Comparison of ENCODE assay signal across 9 cellular contexts in the genomic region with DNA sequence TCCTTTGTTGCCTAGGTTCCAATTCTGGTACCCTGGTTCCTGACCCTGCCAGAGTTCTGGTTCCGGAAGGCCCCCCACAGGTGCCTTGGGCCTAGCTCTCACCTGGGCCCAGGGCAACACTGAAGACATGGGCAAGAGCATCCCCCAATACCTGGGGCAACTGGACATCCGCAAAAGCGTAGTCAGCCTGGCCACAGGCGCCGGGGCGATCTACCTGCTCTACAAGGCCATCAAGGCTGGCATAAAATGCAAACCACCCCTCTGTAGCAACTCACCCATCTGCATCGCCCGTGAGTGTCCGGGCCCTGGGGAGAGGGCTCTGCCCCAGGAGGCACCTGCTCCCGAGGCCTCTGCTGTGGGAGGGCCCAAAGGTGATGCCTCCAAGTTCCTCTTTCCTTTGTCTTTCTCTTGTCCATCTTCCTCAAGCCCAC. TPM values are rescaled to one million over a fixed set of nuclear protein-coding genes. Genes with fewer than 3 reads are reported as not detected.
DNase-seq lines count a peak whose midpoint lies in the region; ATAC-seq and TF ChIP-seq lines count a peak whose summit lies in the region.
"Had no signal": no experiment of that assay in that cellular context is flagged by ENCODE, and none has a peak within 500 bp of the region (broad histone marks: within the 10 kb centered on the region; RNA-seq: fewer than 3 reads in every experiment).

A gene with protein sequence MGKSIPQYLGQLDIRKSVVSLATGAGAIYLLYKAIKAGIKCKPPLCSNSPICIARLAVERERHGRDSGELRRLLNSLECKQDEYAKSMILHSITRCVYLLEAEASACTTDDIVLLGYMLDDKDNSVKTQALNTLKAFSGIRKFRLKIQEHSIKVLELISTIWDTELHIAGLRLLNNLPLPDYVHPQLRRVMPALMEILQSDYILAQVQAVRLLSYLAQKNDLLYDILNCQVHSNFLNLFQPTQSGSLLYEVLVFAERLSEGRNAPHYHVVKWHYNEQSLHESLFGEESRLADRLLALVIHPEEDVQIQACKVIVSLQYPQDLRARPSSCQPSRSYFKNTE (plus strand): TSS at position 51 of the 431 bp plus-strand sequence. CDS start 77 bp downstream, at position 128.

- no peak within 1 kb of the TSS for H3K27ac ChIP-seq in right cardiac atrium (ENCODE audit: low read length)
- H3K27ac ChIP-seq in WERI-Rb-1 = peak within 1 kb of the TSS; percentile 25
- peak within 1 kb of the TSS; percentile 41 for H3K27ac ChIP-seq in naive thymus-derived CD4-positive, alpha-beta T cell (ENCODE audit: low read depth, low read length)

- no peaks in the 10 kb centered on the region for H3K27me3 Mint-ChIP-seq in naive thymus-derived CD4-positive, alpha-beta T cell
- no peaks in the 10 kb centered on the region for H3K27me3 Mint-ChIP-seq in type B pancreatic cell

- no peak within 1 kb of the TSS for H3K4me3 ChIP-seq in right cardiac atrium (ENCODE audit: low read length)
- no peak within 1 kb of the TSS for H3K4me3 ChIP-seq in WERI-Rb-1 (ENCODE audit: low read depth, low read length)
- peak within 1 kb of the TSS; percentile 10 for H3K4me3 ChIP-seq in naive thymus-derived CD4-positive, alpha-beta T cell (ENCODE audit: low read length)
- H3K4me3 ChIP-seq: MG63 had no signal

- no peak for TF ChIP-seq CTCF in WERI-Rb-1 (IDR thresholded peaks at IDR 0.05; ENCODE audit: low read depth, low read length)
- no peak for TF ChIP-seq CTCF in type B pancreatic cell (conservative IDR thresholded peaks at IDR 0.05)

- intact Hi-C loops in right cardiac atrium (cut with DNase I) = loop anchor here (1.0 to 5.0 kb wide), 6 partner anchors 152 to 215 kb away; no protein-coding TSS in a partner anchor
- intact Hi-C loops in Right ventricle myocardium inferior (cut with DNase I) = loop anchor here (1.0 to 5.0 kb wide), 3 partner anchors 153 to 395 kb away; a partner anchor contains a TSS
- intact Hi-C loops in naive thymus-derived CD4-positive, alpha-beta T cell (cut with micrococcal nuclease) = loop anchor here (1.0 to 10.0 kb wide), 17 partner anchors 21 to 624 kb away; a partner anchor contains a TSS

- DNase-seq in right cardiac atrium = peak in 2 of 3 donors; percentile 37 to 43
- no peak for DNase-seq in Right ventricle myocardium inferior (ENCODE audit: missing footprints)
- DNase-seq in WERI-Rb-1 = no peak
- no peak for DNase-seq in naive thymus-derived CD4-positive, alpha-beta T cell
- no peak for DNase-seq in type B pancreatic cell (ENCODE audit: extremely low spot score, unreplicated experiment)
- no peak for DNase-seq in Kasumi-1 (lab: John Stamatoyannopoulos, UW)

- peaks cover 23 to 56% (median 48%) of the 10 kb centered on the region in 7 donors for H3K4me1 Mint-ChIP-seq in naive thymus-derived CD4-positive, alpha-beta T cell
- H3K4me1 Mint-ChIP-seq in type B pancreatic cell (ENCODE audit: unreplicated experiment) = peaks cover 24% of the 10 kb centered on the region

- 93% methylated on average over 10 of the region's 10 CpGs for WGBS in right cardiac atrium

- no peaks in the 10 kb centered on the region for H3K9me3 Mint-ChIP-seq in naive thymus-derived CD4-positive, alpha-beta T cell
- no peaks in the 10 kb centered on the region for H3K9me3 Mint-ChIP-seq in type B pancreatic cell

- H3K9me3 ChIP-seq in right cardiac atrium (ENCODE audit: control insufficient read depth, low read length) (no peaks in the 10 kb centered on the region), WERI-Rb-1 (ENCODE audit: severe bottlenecking) (no peaks in the 10 kb centered on the region)
- no peaks in the 10 kb centered on the region for H3K9me3 ChIP-seq in naive thymus-derived CD4-positive, alpha-beta T cell (ENCODE audit: control insufficient read depth in 2 of 3, low read length in 3 of 3)
- H3K9me3 ChIP-seq: MG63 had no signal

- no peaks in the 10 kb centered on the region for H3K36me3 Mint-ChIP-seq in naive thymus-derived CD4-positive, alpha-beta T cell
- no peaks in the 10 kb centered on the region for H3K36me3 Mint-ChIP-seq in type B pancreatic cell

- H3K27me3 ChIP-seq in right cardiac atrium (ENCODE audit: control insufficient read depth, insufficient read depth) (no peaks in the 10 kb centered on the region), WERI-Rb-1 (ENCODE audit: insufficient read depth, low read depth, severe bottlenecking) (no peaks in the 10 kb centered on the region)
- H3K27me3 ChIP-seq in naive thymus-derived CD4-positive, alpha-beta T cell (ENCODE audit: control insufficient read depth in 2 of 2, insufficient read depth in 2 of 2, low read length in 2 of 2) = no peaks in the 10 kb centered on the region
- H3K27me3 ChIP-seq: MG63 had no signal

- H3K36me3 ChIP-seq in WERI-Rb-1 = no peaks in the 10 kb centered on the region
- H3K36me3 ChIP-seq in naive thymus-derived CD4-positive, alpha-beta T cell (ENCODE audit: control insufficient read depth in 2 of 3, insufficient read depth in 3 of 3, low read length in 3 of 3) = no peaks in the 10 kb centered on the region
- H3K36me3 ChIP-seq: MG63 had no signal

- ATAC-seq in right cardiac atrium (peak in 1 of 2 donors; percentile 0), Right ventricle myocardium inferior (no peak), GM18867 (IDR thresholded peaks at IDR 0.05; ENCODE audit: unreplicated experiment) (no peak), HG03521 (IDR thresholded peaks at IDR 0.05; ENCODE audit: unreplicated experiment) (no peak)
- no peak for ATAC-seq in naive thymus-derived CD4-positive, alpha-beta T cell

- CTCF ChIA-PET in naive thymus-derived CD4-positive, alpha-beta T cell (lab: Charles Lee) = interaction anchor here (0.6 to 10.0 kb wide), 55 partner anchors 10 to 443 kb away, joined by 3 to 193 read pairs (median 7); a partner anchor contains a TSS

- H3K4me3 Mint-ChIP-seq in naive thymus-derived CD4-positive, alpha-beta T cell = peak within 1 kb of the TSS in 9 of 10 donors; percentile 55 to 75 (median 67)
- peak within 1 kb of the TSS; percentile 73 for H3K4me3 Mint-ChIP-seq in type B pancreatic cell

- POLR2A ChIA-PET in naive thymus-derived CD4-positive, alpha-beta T cell (lab: Charles Lee) = interaction anchor here (0.5 to 12.1 kb wide), 23 partner anchors 9 to 319 kb away, joined by 3 to 157 read pairs (median 5); a partner anchor contains a TSS

- peak within 1 kb of the TSS; percentile 59 to 98 (median 91) for H3K27ac Mint-ChIP-seq in naive thymus-derived CD4-positive, alpha-beta T cell
- peak within 1 kb of the TSS; percentile 86 for H3K27ac Mint-ChIP-seq in type B pancreatic cell

- H3K4me1 ChIP-seq in right cardiac atrium (ENCODE audit: control insufficient read depth, insufficient read depth, low read length) = peaks cover 12% of the 10 kb centered on the region
- peaks cover 36 to 56% of the 10 kb centered on the region in 2 donors for H3K4me1 ChIP-seq in naive thymus-derived CD4-positive, alpha-beta T cell (ENCODE audit: control insufficient read depth in 2 of 2, insufficient read depth in 2 of 2, low read length in 2 of 2)

RNA-seq across cellular contexts. Expression of the gene that starts here (rescaled TPM):
- total RNA-seq in right cardiac atrium (under 1 TPM in 1 of 4 donors, not detected in 3; 0.31 TPM), Right ventricle myocardium inferior (not detected), type B pancreatic cell (ENCODE audit: low replicate concordance) (0.26 and 1.8 TPM in 2 replicates)
- polyA plus RNA-seq in right cardiac atrium = 0.32 TPM
- total RNA-seq in naive thymus-derived CD4-positive, alpha-beta T cell = 1 to 10 TPM in 4 of 5 experiments, under 1 TPM in 1; 0.78 to 1.8 (median 1.4) TPM
- polyA plus RNA-seq in naive thymus-derived CD4-positive, alpha-beta T cell = 1 to 10 TPM; 1.0 to 1.2 TPM

Comparison
In these comparisons a context has a peak if more than half of its experiments do, and no peak if none do; other contexts are left out.
1. Peak in DNase-seq in right cardiac atrium; RNA of the gene not detected or under 1 TPM.